Comparison of ENCODE assay signal across 18 cellular contexts in genomic region chr4:80240976-80241375, GRCh38. TPM values are rescaled to one million over a fixed set of nuclear protein-coding genes. Genes with fewer than 3 reads are reported as not detected.
A peak's percentile ranks its signal among the peaks of the same experiment; 100 is the strongest.
DNase-seq lines count a peak whose midpoint lies in the region; ATAC-seq, FAIRE-seq and TF ChIP-seq lines count a peak whose summit lies in the region.
"Had no signal": no experiment of that assay in that cellular context is flagged by ENCODE, and none has a peak within 500 bp of the region (broad histone marks: within the 10 kb centered on the region; RNA-seq: fewer than 3 reads in every experiment).

No MANE protein-coding gene starts in this region.

- H3K9me3 ChIP-seq in keratinocyte (ENCODE audit: control insufficient read depth, low read depth, low read length), result no peaks in the 10 kb centered on the region
- H3K9me3 ChIP-seq: sigmoid colon, suprapubic skin had no signal

- H3K27ac ChIP-seq in keratinocyte (ENCODE audit: control insufficient read depth, insufficient read depth, low read length), result no peak overlapping the region
- H3K27ac ChIP-seq: sigmoid colon, suprapubic skin had no signal

- no peak overlapping the region for H3K4me2 ChIP-seq in keratinocyte (ENCODE audit: control insufficient read depth, extremely low read depth, insufficient read depth, low read depth, low read length)

- no peak overlapping the region for H3K4me3 ChIP-seq in keratinocyte (ENCODE audit: control insufficient read depth in 2 of 3, extremely low read depth in 1 of 3, insufficient read depth in 2 of 3, low read depth in 1 of 3, low read length in 3 of 3)
- H3K4me3 ChIP-seq: sigmoid colon, suprapubic skin had no signal

- no peaks in the 10 kb centered on the region for H3K79me2 ChIP-seq in keratinocyte (ENCODE audit: control insufficient read depth, insufficient read depth, low read length)

- H3K36me3 ChIP-seq in keratinocyte (ENCODE audit: control insufficient read depth in 2 of 2, extremely low read depth in 1 of 2, insufficient read depth in 2 of 2, low read length in 2 of 2), result no peaks in the 10 kb centered on the region
- H3K36me3 ChIP-seq: sigmoid colon, suprapubic skin had no signal

- no peaks in the 10 kb centered on the region for H3K9me1 ChIP-seq in keratinocyte (ENCODE audit: control insufficient read depth, extremely low read depth, insufficient read depth, low read length)

- no peaks in the 10 kb centered on the region for H4K20me1 ChIP-seq in keratinocyte (ENCODE audit: control insufficient read depth, extremely low read depth, insufficient read depth, low read length)

- DNase-seq in ELR (ENCODE audit: low read depth) (peak; percentile 47), keratinocyte (ENCODE audit: low read depth, low spot score) (no peak), DMS53 (lab: John Stamatoyannopoulos, UW) (no peak)
- DNase-seq in activated CD4-positive, alpha-beta T cell treated with anti-CD3 and anti-CD28 coated beads for 1 hour, result no peak
- no peak for DNase-seq in activated CD4-positive, CD25-positive, alpha-beta regulatory T cell (lab: John Stamatoyannopoulos, UW)
- DNase-seq in activated effector memory CD4-positive, alpha-beta T cell treated with Interleukin-2 at 50 U/mL for 16 hours, result no peak
- DNase-seq: activated CD4-positive, alpha-beta T cell treated with anti-CD3 and anti-CD28 coated beads, Interleukin-2, amount 10 ng/mL, durations not matched to agents 7 days and 5 days; NCI-H1105 treated with DMSO at 0.1 percent for 48 hours; NCI-H82; Right ventricle myocardium superior; sigmoid colon; stimulated activated CD4-positive, alpha-beta T cell treated with anti-CD3 and anti-CD28 coated beads, Interleukin-2, amount 100 ng/mL, for 48 hours had no signal

- H2AFZ ChIP-seq in keratinocyte (ENCODE audit: control insufficient read depth, low read length), result peak overlapping the region; percentile 52

- FAIRE-seq in keratinocyte (lab: Jason Lieb, UNC), result peak; percentile 73
- FAIRE-seq: bronchial epithelial cell had no signal

- no peak overlapping the region for H3K9ac ChIP-seq in keratinocyte (ENCODE audit: control insufficient read depth, extremely low read depth, insufficient read depth, low read length)

- no peaks in the 10 kb centered on the region for H3K27me3 ChIP-seq in keratinocyte (ENCODE audit: control insufficient read depth, extremely low read depth, insufficient read depth, low read length)
- H3K27me3 ChIP-seq: sigmoid colon had no signal

- peak; percentile 49 for ATAC-seq in HG02938 (IDR thresholded peaks at IDR 0.05; ENCODE audit: unreplicated experiment)
- ATAC-seq in SK-N-SH treated with all-trans-retinoic acid at 6 μM for 48 hours, result peak; percentile 14; the same call in 1 of the 3 replicates
- ATAC-seq: activated naive CD4-positive, alpha-beta T cell treated with anti-CD3 and anti-CD28 coated beads, Interleukin-2, amount 50 U/mL, for 72 hours; left lobe of liver had no signal

- dilution Hi-C loops in keratinocyte (cut with MboI; ENCODE audit: extremely low pct_ligation_motif_present, low sequenced_read_pairs), result no loop called here

- H3K4me1 ChIP-seq in keratinocyte (ENCODE audit: control insufficient read depth, extremely low read depth, insufficient read depth, low read length), result peaks cover 29% of the 10 kb centered on the region
- H3K4me1 ChIP-seq: suprapubic skin had no signal

- TF ChIP-seq CTCF in keratinocyte (optimal IDR thresholded peaks at IDR 0.05 in 1 of 3, IDR thresholded peaks at IDR 0.05 in 1 of 3, conservative IDR thresholded peaks at IDR 0.05 in 1 of 3; ENCODE audit: extremely low read depth in 1 of 3, insufficient read depth in 2 of 3, low read length in 3 of 3), result no peak

TF ChIP-seq in SK-N-SH treated with all-trans-retinoic acid at 6 μM for 48 hours, 23 proteins besides CTCF, POLR2A, EP300 and RAD21:
- TF ChIP-seq ISL1 (CRISPR knock-in tag; IDR thresholded peaks at IDR 0.05) (peak; percentile 95), ZNF70 (CRISPR knock-in tag; IDR thresholded peaks at IDR 0.05) (no peak), TOX (CRISPR knock-in tag; IDR thresholded peaks at IDR 0.05; ENCODE audit: borderline replicate concordance) (no peak; the same call in 1 of the 2 replicates), ZNF8 (CRISPR knock-in tag; IDR thresholded peaks at IDR 0.05) (no peak), TCF4 (CRISPR knock-in tag; IDR thresholded peaks at IDR 0.05; ENCODE audit: borderline replicate concordance) (no peak), PPARA (CRISPR knock-in tag; IDR thresholded peaks at IDR 0.05; ENCODE audit: borderline replicate concordance) (no peak), POU6F1 (CRISPR knock-in tag; IDR thresholded peaks at IDR 0.05; ENCODE audit: borderline replicate concordance, low read depth) (0 out of 2 replicates have a peak, but pooled peaks have one; percentile 73), CSDC2 (CRISPR knock-in tag; IDR thresholded peaks at IDR 0.05) (no peak), ARNTL (CRISPR knock-in tag; IDR thresholded peaks at IDR 0.05; ENCODE audit: borderline replicate concordance, low read depth) (no peak), BACH2 (CRISPR knock-in tag; IDR thresholded peaks at IDR 0.05; ENCODE audit: borderline replicate concordance) (no peak), OSR1 (CRISPR knock-in tag; IDR thresholded peaks at IDR 0.05) (no peak)
- TF ChIP-seq, protein P1, sequence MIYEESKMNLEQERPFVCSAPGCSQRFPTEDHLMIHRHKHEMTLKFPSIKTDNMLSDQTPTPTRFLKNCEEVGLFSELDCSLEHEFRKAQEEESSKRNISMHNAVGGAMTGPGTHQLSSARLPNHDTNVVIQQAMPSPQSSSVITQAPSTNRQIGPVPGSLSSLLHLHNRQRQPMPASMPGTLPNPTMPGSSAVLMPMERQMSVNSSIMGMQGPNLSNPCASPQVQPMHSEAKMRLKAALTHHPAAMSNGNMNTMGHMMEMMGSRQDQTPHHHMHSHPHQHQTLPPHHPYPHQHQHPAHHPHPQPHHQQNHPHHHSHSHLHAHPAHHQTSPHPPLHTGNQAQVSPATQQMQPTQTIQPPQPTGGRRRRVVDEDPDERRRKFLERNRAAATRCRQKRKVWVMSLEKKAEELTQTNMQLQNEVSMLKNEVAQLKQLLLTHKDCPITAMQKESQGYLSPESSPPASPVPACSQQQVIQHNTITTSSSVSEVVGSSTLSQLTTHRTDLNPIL (CRISPR knock-in tag; IDR thresholded peaks at IDR 0.05; ENCODE audit: low read depth), result peak; percentile 74; the same call in 1 of the 2 replicates

RNA-seq across cellular contexts. Expression of gene FGF5, which starts 25.5 kb away (rescaled TPM):
- 3.9 to 5.4 TPM (median 4.4 TPM) in 3 replicates for polyA plus RNA-seq in keratinocyte
- 1.9 TPM for polyA plus RNA-seq in keratinocyte (2011; ENCODE audit: low read depth)
- polyA plus RNA-seq in keratinocyte (2011; cell fraction: cytosol; rRNA removed), result 4.4 and 6.0 TPM in 2 replicates
- polyA plus RNA-seq in keratinocyte (2011; cell fraction: nucleus; rRNA removed), result 4.9 and 5.1 TPM in 2 replicates
- 1.0 and 5.1 TPM in 2 replicates for polyA plus RNA-seq in keratinocyte (2012; ENCODE audit: low replicate concordance)
- 4.7 to 8.3 TPM (median 5.6 TPM) in 3 replicates for polyA minus RNA-seq in keratinocyte
- 12.3 TPM for polyA minus RNA-seq in keratinocyte (2011; cell fraction: cytosol; rRNA and poly(A)+ RNA removed)
- 7.5 and 12.9 TPM in 2 replicates for polyA minus RNA-seq in keratinocyte (2011; cell fraction: nucleus; rRNA and poly(A)+ RNA removed)

RNA-seq across cellular contexts. Expression of gene PRDM8, which starts 43.7 kb away (rescaled TPM):
- polyA plus RNA-seq in keratinocyte, result 3.1 to 4.3 TPM (median 3.5 TPM) in 3 replicates
- not detected for polyA plus RNA-seq in keratinocyte (2011; ENCODE audit: low read depth)
- polyA plus RNA-seq in keratinocyte (2011; cell fraction: cytosol; rRNA removed), result 1.9 and 2.0 TPM in 2 replicates
- polyA plus RNA-seq in keratinocyte (2011; cell fraction: nucleus; rRNA removed), result 13.4 and 15.5 TPM in 2 replicates
- polyA plus RNA-seq in keratinocyte (2012; ENCODE audit: low replicate concordance), result 0.37 and 5.1 TPM in 2 replicates
- 0.49 to 3.8 TPM (median 1.6 TPM) in 3 replicates for polyA minus RNA-seq in keratinocyte
- 2.7 TPM for polyA minus RNA-seq in keratinocyte (2011; cell fraction: cytosol; rRNA and poly(A)+ RNA removed)
- 2.2 and 3.8 TPM in 2 replicates for polyA minus RNA-seq in keratinocyte (2011; cell fraction: nucleus; rRNA and poly(A)+ RNA removed)
